In genomic region chr1:201223852-201224670, GRCh38 we compare ENCODE assay signal across 17 cellular contexts. TPM values are rescaled to one million over a fixed set of nuclear protein-coding genes. Genes with fewer than 3 reads are reported as not detected.
"Had no signal": no experiment of that assay in that cellular context is flagged by ENCODE, and none has a peak within 500 bp of the region (broad histone marks: within the 10 kb centered on the region; RNA-seq: fewer than 3 reads in every experiment).

No MANE protein-coding gene starts in this region.

- H3K27ac Mint-ChIP-seq: activated T-helper 2 cell treated with anti-CD3 and anti-CD28 coated beads, Interferon-gamma antibody, Interleukin-2, Interleukin-4, amounts not matched to agents 10 μg/mL and 5 μg/mL and 100 μg/mL, durations not matched to agents 14 hours and 24 hours and 36 hours; nephron; progenitor cell of endocrine pancreas had no signal

- DNase-seq: activated naive CD4-positive, alpha-beta T cell treated with Interleukin-2 at 50 U/mL for 16 hours; activated T-cell treated with anti-CD3 and anti-CD28 coated beads for 4 hours; body of pancreas; foreskin keratinocyte; midbrain; nucleus accumbens; SW 1271; T-helper 2 cell had no signal

- H3K4me1 ChIP-seq: body of pancreas, foreskin keratinocyte had no signal

- H3K9me3 Mint-ChIP-seq: activated T-helper 2 cell treated with anti-CD3 and anti-CD28 coated beads, Interferon-gamma antibody, Interleukin-2, Interleukin-4, amounts not matched to agents 10 μg/mL and 5 μg/mL and 100 μg/mL, durations not matched to agents 14 hours and 24 hours and 36 hours; nephron had no signal

- FAIRE-seq: islet of Langerhans had no signal

- H3K27ac ChIP-seq: body of pancreas, epithelial cell of prostate, foreskin keratinocyte, hepatocyte had no signal

- H3K4me3 Mint-ChIP-seq: nephron had no signal

- H3K4me3 ChIP-seq: body of pancreas, hepatocyte, lung had no signal

- H3K9me3 ChIP-seq: body of pancreas had no signal

- ATAC-seq: body of pancreas, foreskin keratinocyte had no signal

- H3K27me3 Mint-ChIP-seq: progenitor cell of endocrine pancreas had no signal

- H3K4me1 Mint-ChIP-seq: nephron had no signal

RNA-seq across cellular contexts. Expression of gene IGFN1, which starts 33.4 kb away (rescaled TPM):
- total RNA-seq: activated T-helper 2 cell treated with anti-CD3 and anti-CD28 coated beads, Interferon-gamma antibody, Interleukin-2, Interleukin-4, amounts not matched to agents 10 μg/mL and 5 μg/mL and 100 μg/mL, durations not matched to agents 14 hours and 24 hours and 36 hours; dermis microvascular lymphatic vessel endothelial cell; foreskin keratinocyte had no signal
- polyA plus RNA-seq: fibroblast of lung, foreskin keratinocyte had no signal

RNA-seq across cellular contexts. Expression of gene PKP1, which starts 59.2 kb away (rescaled TPM):
- total RNA-seq: activated T-helper 2 cell treated with anti-CD3 and anti-CD28 coated beads, Interferon-gamma antibody, Interleukin-2, Interleukin-4, amounts not matched to agents 10 μg/mL and 5 μg/mL and 100 μg/mL, durations not matched to agents 14 hours and 24 hours and 36 hours; progenitor cell of endocrine pancreas had no signal
